14 cellular contexts compared by ENCODE assay signal in the genomic region with DNA sequence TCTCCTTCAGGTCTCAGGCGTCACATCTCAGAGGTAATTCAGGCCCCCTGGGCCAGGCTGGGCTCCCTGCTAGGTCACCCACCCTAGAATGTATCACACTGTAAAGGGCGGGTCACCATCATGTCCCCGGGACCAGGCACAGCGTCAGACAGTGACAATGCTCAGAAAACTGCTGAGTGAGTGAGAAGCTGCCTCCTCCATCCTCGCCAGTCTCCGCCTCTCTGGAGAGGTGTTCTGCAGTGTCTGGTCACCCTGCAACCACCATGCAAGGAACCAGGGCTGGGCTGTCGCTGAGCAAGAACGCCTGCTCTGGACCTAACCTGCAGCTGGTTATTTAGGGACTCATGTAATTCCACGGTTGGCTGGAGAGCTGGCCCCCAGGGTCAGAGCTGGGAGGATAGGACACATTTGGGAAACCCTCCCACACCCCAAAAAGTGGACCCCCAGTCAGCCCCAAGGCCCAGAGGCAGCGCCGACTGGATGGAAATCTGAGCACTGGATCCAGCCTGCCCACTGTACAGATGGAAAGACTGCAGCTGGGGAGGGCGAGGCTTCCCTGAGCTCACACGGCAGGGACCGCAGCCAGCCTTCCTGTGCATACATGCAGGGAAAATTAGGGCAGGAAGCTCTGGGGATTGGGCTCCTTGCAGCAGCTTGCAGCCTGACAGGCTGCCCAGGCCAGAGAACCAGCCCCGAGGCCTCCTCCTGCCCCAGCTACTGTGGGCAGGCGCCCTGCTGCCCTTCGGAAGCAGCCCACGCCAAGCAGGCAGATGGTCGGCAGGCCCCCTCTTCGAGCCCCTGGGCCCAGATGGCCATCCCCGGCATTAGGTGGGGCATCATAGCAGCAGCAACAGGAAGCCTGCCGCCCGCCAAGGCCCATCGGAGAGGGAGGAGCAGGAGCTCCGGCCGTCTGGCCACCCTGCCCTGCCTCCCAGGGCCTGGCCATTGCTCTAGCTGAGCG.
DNase-seq lines count a peak whose midpoint lies in the region; ATAC-seq and TF ChIP-seq lines count a peak whose summit lies in the region.
"Had no signal": no experiment of that assay in that cellular context is flagged by ENCODE, and none has a peak within 500 bp of the region (broad histone marks: within the 10 kb centered on the region; RNA-seq: fewer than 3 reads in every experiment).

No MANE protein-coding gene starts in this region.

- in situ Hi-C loops in GM13977 (cut with MboI; ENCODE audit: low pct_unique_long_range_greater_than_20kb, low sequenced_read_pairs, unreplicated experiment) = no loop called here

- H3K27ac ChIP-seq in WERI-Rb-1 (peak overlapping the region; percentile 38), left ventricle myocardium inferior (replicated peaks) (peak overlapping the region; percentile 61)
- H3K27ac ChIP-seq: epithelial cell of prostate, HL-60, prostate gland had no signal

- TF ChIP-seq CTCF in WERI-Rb-1 (IDR thresholded peaks at IDR 0.05; ENCODE audit: low read depth, low read length) (no peak), left ventricle myocardium inferior (IDR thresholded peaks at IDR 0.05; ENCODE audit: borderline replicate concordance) (no peak), GM13977 (IDR thresholded peaks at IDR 0.05; ENCODE audit: extremely low read depth, insufficient read depth, missing control alignments) (no peak)

- H3K9me3 ChIP-seq in MG63 = no peaks in the 10 kb centered on the region
- no peaks in the 10 kb centered on the region for H3K9me3 ChIP-seq in WERI-Rb-1 (ENCODE audit: severe bottlenecking)
- no peaks in the 10 kb centered on the region for H3K9me3 ChIP-seq in left ventricle myocardium inferior (replicated peaks)
- H3K9me3 ChIP-seq: prostate gland had no signal

- peaks cover 41% of the 10 kb centered on the region for H3K4me1 ChIP-seq in left ventricle myocardium inferior

- H3K27me3 ChIP-seq in MG63 (no peaks in the 10 kb centered on the region), WERI-Rb-1 (ENCODE audit: insufficient read depth, low read depth, severe bottlenecking) (no peaks in the 10 kb centered on the region), left ventricle myocardium inferior (ENCODE audit: low read depth) (no peaks in the 10 kb centered on the region)

- no peak for ATAC-seq in GM21367 (IDR thresholded peaks at IDR 0.05; ENCODE audit: unreplicated experiment)
- ATAC-seq: WTC11 had no signal

- intact Hi-C loops in left ventricle myocardium inferior (cut with micrococcal nuclease) = no loop called here

- no peak overlapping the region for H3K4me3 ChIP-seq in MG63
- no peak overlapping the region for H3K4me3 ChIP-seq in WERI-Rb-1 (ENCODE audit: low read depth, low read length)
- H3K4me3 ChIP-seq in left ventricle myocardium inferior = no peak overlapping the region
- H3K4me3 ChIP-seq: prostate gland had no signal

- H3K36me3 ChIP-seq in MG63 (no peaks in the 10 kb centered on the region), WERI-Rb-1 (no peaks in the 10 kb centered on the region), left ventricle myocardium inferior (no peaks in the 10 kb centered on the region)
- H3K36me3 ChIP-seq: prostate gland had no signal

- DNase-seq in MG63 = peak; percentile 30
- peak; percentile 59 for DNase-seq in WERI-Rb-1
- DNase-seq in left ventricle myocardium inferior = peak; percentile 41
- DNase-seq in retina = peak; percentile 71
- no peak for DNase-seq in iPS-NIHi11 (ENCODE audit: low spot score)
- DNase-seq in NCI-H1092 (lab: John Stamatoyannopoulos, UW) = no peak
- no peak for DNase-seq in GM13977 (ENCODE audit: low spot score)
- DNase-seq: amygdala, RPMI8226 had no signal

Comparison
In these comparisons a context has a peak if more than half of its experiments do, and no peak if none do; other contexts are left out.
1. DNase-seq: peak in MG63 (single experiment), WERI-Rb-1 (single experiment), left ventricle myocardium inferior (single experiment) and retina (single experiment); none in iPS-NIHi11 (single experiment), NCI-H1092 (single experiment) and GM13977 (single experiment).